Comparison of ENCODE assay signal across 2 cellular contexts in genomic region chr22:38460367-38460952, GRCh38.
TF ChIP-seq lines count a peak whose summit lies in the region.

No MANE protein-coding gene starts in this region.

TF ChIP-seq in IMR-90, 13 proteins besides CTCF, POLR2A, EP300 and RAD21 (continued from another document):
- TF ChIP-seq ELK1 (IDR thresholded peaks at IDR 0.05; ENCODE audit: borderline replicate concordance, low read depth, low read length) (no peak), RCOR1 (IDR thresholded peaks at IDR 0.05; ENCODE audit: insufficient replicate concordance, low read length) (no peak), RFX5 (IDR thresholded peaks at IDR 0.05; ENCODE audit: low read depth, low read length) (no peak)
- TF ChIP-seq, protein P1, sequence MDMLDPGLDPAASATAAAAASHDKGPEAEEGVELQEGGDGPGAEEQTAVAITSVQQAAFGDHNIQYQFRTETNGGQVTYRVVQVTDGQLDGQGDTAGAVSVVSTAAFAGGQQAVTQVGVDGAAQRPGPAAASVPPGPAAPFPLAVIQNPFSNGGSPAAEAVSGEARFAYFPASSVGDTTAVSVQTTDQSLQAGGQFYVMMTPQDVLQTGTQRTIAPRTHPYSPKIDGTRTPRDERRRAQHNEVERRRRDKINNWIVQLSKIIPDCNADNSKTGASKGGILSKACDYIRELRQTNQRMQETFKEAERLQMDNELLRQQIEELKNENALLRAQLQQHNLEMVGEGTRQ (IDR thresholded peaks at IDR 0.05; ENCODE audit: low read depth, low read length), result no peak

TF ChIP-seq in neural cell, 6 proteins besides CTCF, POLR2A, EP300 and RAD21 (continued from another document):
- no peak for TF ChIP-seq REST (IDR thresholded peaks at IDR 0.05; ENCODE audit: borderline replicate concordance)
- TF ChIP-seq POLR2AphosphoS5 (IDR thresholded peaks at IDR 0.05), result no peak
- TF ChIP-seq TAF1 (IDR thresholded peaks at IDR 0.05; ENCODE audit: low read depth), result no peak
